30 cellular contexts compared by ENCODE assay signal in genomic region chr6:112920994-112921393, GRCh38.
"Had no signal": no experiment of that assay in that cellular context is flagged by ENCODE, and none has a peak within 500 bp of the region (broad histone marks: within the 10 kb centered on the region; RNA-seq: fewer than 3 reads in every experiment).

No MANE protein-coding gene starts in this region.

- H3K9me2 ChIP-seq: SK-N-SH had no signal

- H3K36me3 ChIP-seq: brain microvascular endothelial cell, Peyer's patch, SJSA1 had no signal

- H3K4me3 ChIP-seq: Peyer's patch, SJSA1 had no signal

- H3K27ac ChIP-seq: brain microvascular endothelial cell, Peyer's patch, SJSA1 had no signal

- ATAC-seq: activated CD4-positive, CD25-positive, alpha-beta regulatory T cell treated with anti-CD3 and anti-CD28 coated beads, Interleukin-2, amount 50 U/mL, for 24 hours; activated naive CD8-positive, alpha-beta T cell treated with anti-CD3 and anti-CD28 coated beads, Interleukin-2, amount 50 U/mL, for 24 hours; PC-3 had no signal

- H3K4me1 ChIP-seq: Peyer's patch, SJSA1 had no signal

- H3K4me2 ChIP-seq: SK-N-SH had no signal

- H3K27me3 ChIP-seq: brain microvascular endothelial cell, Peyer's patch, SJSA1 had no signal

- DNase-seq: activated CD4-positive, alpha-beta memory T cell treated with anti-CD3 and anti-CD28 coated beads for 36 hours; activated CD4-positive, alpha-beta T cell treated with anti-CD3 and anti-CD28 coated beads for 4 hours; activated CD4-positive, alpha-beta T cell treated with anti-CD3 and anti-CD28 coated beads, Interleukin-2, amount 50 U/mL, for 1 hour; activated CD8-positive, alpha-beta memory T cell treated with anti-CD3 and anti-CD28 coated beads, Interleukin-2, amount 50 U/mL, for 4 hours; activated effector memory CD4-positive, alpha-beta T cell treated with Interleukin-2 at 50 U/mL for 16 hours; activated naive CD4-positive, alpha-beta T cell treated with anti-CD3 and anti-CD28 coated beads, Interleukin-2, amount 10 ng/mL, durations not matched to agents 7 days and 5 days; activated naive CD8-positive, alpha-beta T cell treated with anti-CD3 and anti-CD28 coated beads, Interleukin-2, amount 50 U/mL, for 24 hours; activated T-cell treated with anti-CD3 and anti-CD28 coated beads, Interleukin-2, amount 50 U/mL, for 48 hours; amniotic stem cell; aorta; brain microvascular endothelial cell; Karpas-422; KBM-7; NCI-H1105; NCI-H1417 treated with DMSO at 0.1 percent for 48 hours; NCI-H1694; NCI-H1930; NCI-H2081 treated with DMSO at 0.1 percent for 48 hours; NCI-H226; NCI-H510A; NCI-H526; NCI-H748 treated with DMSO at 0.1 percent for 48 hours; NK-92 treated with Interleukin-12 subunit alpha and Interleukin-12 subunit beta, amount 100 ng/mL, for 24 hours; PC-3; Peyer's patch; RPMI8226; SHP77 treated with DMSO at 0.1 percent for 48 hours; SK-N-SH had no signal
